In genomic region chr3:149299938-149300791, GRCh38 we compare ENCODE assay signal across 1 cellular context.
A peak's percentile ranks its signal among the peaks of the same experiment; 100 is the strongest.
TF ChIP-seq lines count a peak whose summit lies in the region.

No MANE protein-coding gene starts in this region.

TF ChIP-seq in HepG2, 621 proteins besides CTCF, POLR2A, EP300 and RAD21 (continued from another document and continues in another):
- peak; percentile 91; the same call in 1 of the 2 replicates for TF ChIP-seq AHDC1 (CRISPR knock-in tag; IDR thresholded peaks at IDR 0.05; ENCODE audit: borderline replicate concordance)
- TF ChIP-seq ZFP36L1 (CRISPR knock-in tag; IDR thresholded peaks at IDR 0.05), result no peak
- no peak for TF ChIP-seq CHD4 (IDR thresholded peaks at IDR 0.05; ENCODE audit: borderline replicate concordance, low read length)
- TF ChIP-seq RXRA (CRISPR knock-in tag; IDR thresholded peaks at IDR 0.05), result 0 out of 2 replicates have a peak, but pooled peaks have one; percentile 22
- TF ChIP-seq SMAD3 (CRISPR knock-in tag; IDR thresholded peaks at IDR 0.05), result no peak
- TF ChIP-seq EZH2 (conservative IDR thresholded peaks at IDR 0.05; ENCODE audit: low read depth, low read length), result no peak
- no peak for TF ChIP-seq GATA4 (IDR thresholded peaks at IDR 0.05; ENCODE audit: borderline replicate concordance, low read depth)
- no peak for TF ChIP-seq IRF9 (CRISPR knock-in tag; IDR thresholded peaks at IDR 0.05; ENCODE audit: borderline replicate concordance)
- TF ChIP-seq ZNF253 (CRISPR knock-in tag; IDR thresholded peaks at IDR 0.05; ENCODE audit: borderline replicate concordance), result no peak
- TF ChIP-seq ZNF124 (CRISPR knock-in tag; IDR thresholded peaks at IDR 0.05), result no peak
- no peak for TF ChIP-seq CENPX (CRISPR knock-in tag; IDR thresholded peaks at IDR 0.05)
- TF ChIP-seq ZNF225 (CRISPR knock-in tag; IDR thresholded peaks at IDR 0.05), result no peak
- TF ChIP-seq SCMH1 (CRISPR knock-in tag; IDR thresholded peaks at IDR 0.05; ENCODE audit: borderline replicate concordance), result no peak
- TF ChIP-seq DBP (CRISPR knock-in tag; IDR thresholded peaks at IDR 0.05; ENCODE audit: not compliant biosample characterization), result no peak
- TF ChIP-seq ZNF646 (CRISPR knock-in tag; IDR thresholded peaks at IDR 0.05), result no peak
- TF ChIP-seq ZSCAN25 (CRISPR knock-in tag; IDR thresholded peaks at IDR 0.05), result peak; percentile 19; the same call in 1 of the 2 replicates
- TF ChIP-seq ZNF629 (CRISPR knock-in tag; conservative IDR thresholded peaks at IDR 0.05), result no peak
- TF ChIP-seq JUNB (CRISPR knock-in tag; IDR thresholded peaks at IDR 0.05; ENCODE audit: borderline replicate concordance), result peak; percentile 78; the same call in 1 of the 2 replicates
- no peak for TF ChIP-seq PCBP2 (optimal IDR thresholded peaks at IDR 0.05; ENCODE audit: low read depth, low read length, poor library complexity, severe bottlenecking)
- TF ChIP-seq GLI4 (CRISPR knock-in tag; IDR thresholded peaks at IDR 0.05; ENCODE audit: borderline replicate concordance), result no peak
- no peak for TF ChIP-seq FOXP1 (IDR thresholded peaks at IDR 0.05)
- TF ChIP-seq FOXP1 (CRISPR knock-in tag; IDR thresholded peaks at IDR 0.05), result peak; percentile 36; the same call in 1 of the 2 replicates
- no peak for TF ChIP-seq ZNF580 (CRISPR knock-in tag; IDR thresholded peaks at IDR 0.05; ENCODE audit: borderline replicate concordance, low read depth)
- TF ChIP-seq ZBTB37 (CRISPR knock-in tag; IDR thresholded peaks at IDR 0.05), result peak; percentile 96
- peak; percentile 3; the same call in 1 of the 2 replicates for TF ChIP-seq FOXJ3 (CRISPR knock-in tag; IDR thresholded peaks at IDR 0.05; ENCODE audit: borderline replicate concordance)
- TF ChIP-seq CENPT (CRISPR knock-in tag; IDR thresholded peaks at IDR 0.05; ENCODE audit: low read depth), result no peak
- peak; percentile 25; the same call in 1 of the 2 replicates for TF ChIP-seq HNF4G (IDR thresholded peaks at IDR 0.05; ENCODE audit: borderline replicate concordance, low read depth, low read length)
- TF ChIP-seq HNF4G (CRISPR knock-in tag; IDR thresholded peaks at IDR 0.05; ENCODE audit: borderline replicate concordance, low read depth), result no peak
- TF ChIP-seq NR2F6 (IDR thresholded peaks at IDR 0.05), result no peak
- no peak for TF ChIP-seq NR2F6 (CRISPR knock-in tag; IDR thresholded peaks at IDR 0.05)
- TF ChIP-seq ZNF574 (CRISPR knock-in tag; IDR thresholded peaks at IDR 0.05), result 0 out of 2 replicates have a peak, but pooled peaks have one; percentile 24
- TF ChIP-seq ZSCAN22 (CRISPR knock-in tag; IDR thresholded peaks at IDR 0.05), result no peak
- no peak for TF ChIP-seq MIER2 (CRISPR knock-in tag; IDR thresholded peaks at IDR 0.05)
- TF ChIP-seq FOSL2 (CRISPR knock-in tag; IDR thresholded peaks at IDR 0.05), result peak; percentile 98
- TF ChIP-seq NAIF1 (CRISPR knock-in tag; IDR thresholded peaks at IDR 0.05; ENCODE audit: borderline replicate concordance), result no peak
